ENCODE assay signal across 16 cellular contexts in genomic region chr5:62486672-62487071, GRCh38.
"Had no signal": no experiment of that assay in that cellular context is flagged by ENCODE, and none has a peak within 500 bp of the region (broad histone marks: within the 10 kb centered on the region; RNA-seq: fewer than 3 reads in every experiment).

No MANE protein-coding gene starts in this region.

- H3K4me3 ChIP-seq: colonic mucosa, hepatocyte, tibial artery had no signal

- H3K4me1 ChIP-seq: colonic mucosa, tibial artery had no signal

- H3K36me3 ChIP-seq: colonic mucosa had no signal

- H2AFZ ChIP-seq: hepatocyte had no signal

- FAIRE-seq: astrocyte had no signal

- DNase-seq: activated CD4-positive, alpha-beta T cell treated with anti-CD3 and anti-CD28 coated beads for 1 hour; activated CD4-positive, alpha-beta T cell treated with anti-CD3 and anti-CD28 coated beads, Interleukin-2, amount 50 U/mL, for 1 hour; activated CD8-positive, alpha-beta T cell treated with anti-CD3 and anti-CD28 coated beads, Interleukin-2, amount 10 ng/mL, durations not matched to agents 7 days and 5 days; colonic mucosa; foreskin melanocyte; glutamatergic neuron; immature natural killer cell; right cardiac atrium; stimulated activated CD4-positive, alpha-beta T cell treated with anti-CD3 and anti-CD28 coated beads, Interleukin-4, amount 100 ng/mL, for 4 hours; stimulated activated naive CD8-positive, alpha-beta T cell treated with anti-CD3 and anti-CD28 coated beads, Interleukin-15, Interleukin-2, amounts not matched to agents 100 U/mL and 50 U/mL, for 24 hours; substantia nigra; SW 1271; T-helper 17 cell; tibial artery had no signal

- H3K9me3 ChIP-seq: colonic mucosa, tibial artery had no signal

- H3K4me2 ChIP-seq: hepatocyte had no signal

- H3K27me3 ChIP-seq: colonic mucosa, hepatocyte, tibial artery had no signal

- H3K27ac ChIP-seq: colonic mucosa, hepatocyte, tibial artery had no signal

- H3K79me2 ChIP-seq: hepatocyte had no signal
